In the genomic region with DNA sequence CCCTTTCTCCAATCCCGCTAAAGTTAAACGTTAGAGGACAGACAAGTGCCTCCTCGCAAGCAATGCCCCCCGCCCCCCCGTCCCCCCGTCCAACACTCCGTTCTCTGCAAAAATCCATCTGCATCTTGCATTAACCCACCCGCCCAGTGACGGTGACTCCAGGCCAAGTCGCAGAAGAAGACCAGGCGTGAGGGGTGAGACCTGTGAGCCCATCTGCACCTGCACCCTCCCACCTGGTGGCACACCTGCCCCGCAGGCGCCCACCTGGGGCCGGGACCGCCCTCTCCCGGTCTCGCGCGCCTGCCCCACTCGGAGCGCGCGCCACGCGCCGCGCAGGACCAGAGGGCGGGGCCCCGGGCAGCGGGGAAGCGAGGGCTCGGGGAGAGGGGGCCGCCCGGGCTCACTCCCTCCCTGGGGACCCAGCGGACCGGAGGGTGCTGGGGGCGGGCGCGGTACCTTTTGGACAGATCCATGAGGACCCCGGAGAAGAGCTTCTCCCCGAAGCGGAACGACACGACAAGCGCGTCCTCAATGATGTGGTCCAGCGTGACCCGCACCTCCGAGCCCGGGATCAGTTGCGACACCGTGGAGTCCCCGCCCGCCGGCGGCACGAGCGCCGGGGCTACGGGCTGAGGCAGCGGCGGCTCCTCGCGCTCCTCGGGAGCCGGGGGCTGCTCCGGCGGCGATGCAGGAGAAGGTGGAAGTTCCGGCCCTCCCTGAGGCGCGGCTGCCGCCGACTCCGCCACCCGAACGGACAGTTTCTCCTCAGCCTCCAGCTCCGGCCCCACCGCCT, we compare ENCODE assay signal across 8 cellular contexts. TPM values are rescaled to one million over a fixed set of nuclear protein-coding genes. Genes with fewer than 3 reads are reported as not detected.
DNase-seq lines count a peak whose midpoint lies in the region; ATAC-seq and TF ChIP-seq lines count a peak whose summit lies in the region.

No MANE protein-coding gene starts in this region.

- intact Hi-C loops in HCT116 (cut with micrococcal nuclease), result loop anchor here (1.0 kb wide), 1 partner anchor 47 kb away; no protein-coding TSS in a partner anchor

- H3K4me1 Mint-ChIP-seq in activated CD4-positive, alpha-beta memory T cell treated with anti-CD3 and anti-CD28 coated beads, Interleukin-2, amount 10 ng/mL, durations not matched to agents 7 days and 5 days, result peaks cover 22% of the 10 kb centered on the region
- H3K4me1 Mint-ChIP-seq in effector memory CD8-positive, alpha-beta T cell (ENCODE audit: low read depth in 2 of 2), result peaks cover 7 to 10% of the 10 kb centered on the region in 2 donors

- H2AFZ ChIP-seq in HCT116 (ENCODE audit: low read depth, low read length, poor library complexity, severe bottlenecking), result no peak overlapping the region

- H3K4me3 ChIP-seq in HCT116 (replicated peaks in 1 of 2; ENCODE audit: low read depth in 1 of 2, low read length in 2 of 2), result peak overlapping the region; percentile 70 to 88
- peak overlapping the region; percentile 81 for H3K4me3 ChIP-seq in NB4 (ENCODE audit: low read depth, low read length)

- H3K9ac ChIP-seq in HCT116 (ENCODE audit: low read length), result peak overlapping the region; percentile 93

- H3K9me3 Mint-ChIP-seq in activated CD4-positive, alpha-beta memory T cell treated with anti-CD3 and anti-CD28 coated beads, Interleukin-2, amount 10 ng/mL, durations not matched to agents 7 days and 5 days, result no peaks in the 10 kb centered on the region
- H3K9me3 Mint-ChIP-seq in effector memory CD8-positive, alpha-beta T cell, result no peaks in the 10 kb centered on the region

- peak overlapping the region; percentile 60 for H3K27ac Mint-ChIP-seq in activated CD4-positive, alpha-beta memory T cell treated with anti-CD3 and anti-CD28 coated beads, Interleukin-2, amount 10 ng/mL, durations not matched to agents 7 days and 5 days
- H3K27ac Mint-ChIP-seq in effector memory CD8-positive, alpha-beta T cell, result peak overlapping the region; percentile 86 to 94

- POLR2A ChIA-PET in HCT116 (lab: Charles Lee), result interaction anchor here (0.9 kb wide), 1 partner anchor 19 kb away, joined by 3 read pairs; no protein-coding TSS in a partner anchor
- POLR2A ChIA-PET in activated CD4-positive, alpha-beta memory T cell treated with anti-CD3 and anti-CD28 coated beads, Interleukin-2, amount 10 ng/mL, durations not matched to agents 7 days and 5 days (lab: Charles Lee), result interaction anchor here (0.6 to 1.6 kb wide), 4 partner anchors 74 to 911 kb away, joined by 3 to 9 read pairs (median 5); a partner anchor contains a TSS

- H3K27me3 ChIP-seq in HCT116 (ENCODE audit: insufficient read depth, low read length), result no peaks in the 10 kb centered on the region

- H3K27me3 Mint-ChIP-seq in activated CD4-positive, alpha-beta memory T cell treated with anti-CD3 and anti-CD28 coated beads, Interleukin-2, amount 10 ng/mL, durations not matched to agents 7 days and 5 days, result peaks cover 8% of the 10 kb centered on the region
- H3K27me3 Mint-ChIP-seq in effector memory CD8-positive, alpha-beta T cell, result peaks cover 11 to 12% of the 10 kb centered on the region in 2 donors

- H4K20me1 ChIP-seq in HCT116 (ENCODE audit: insufficient read depth), result no peaks in the 10 kb centered on the region

- H3K79me2 ChIP-seq in HCT116 (ENCODE audit: insufficient read depth, low read length), result peaks cover 13% of the 10 kb centered on the region

- H3K4me3 Mint-ChIP-seq in activated CD4-positive, alpha-beta memory T cell treated with anti-CD3 and anti-CD28 coated beads, Interleukin-2, amount 10 ng/mL, durations not matched to agents 7 days and 5 days, result peak overlapping the region; percentile 75
- peak overlapping the region; percentile 71 to 91 for H3K4me3 Mint-ChIP-seq in effector memory CD8-positive, alpha-beta T cell

- H3K4me1 ChIP-seq in HCT116 (ENCODE audit: control insufficient read depth in 1 of 2, insufficient read depth in 2 of 2, low read length in 2 of 2), result peaks cover 4 to 7% of the 10 kb centered on the region in 2 experiments; a peak in 2 of 4 replicates

- RAD21 ChIA-PET in HCT116 (lab: Charles Lee; ENCODE audit: low non-redundant PET in 1 of 2, low total read pairs in 2 of 2, uncharacterized antibody in 2 of 2, unreplicated experiment in 2 of 2), result interaction anchor here in 1 of 2 experiments (0.5 kb wide), 1 partner anchor 70 kb away, joined by 3 read pairs; no protein-coding TSS in a partner anchor

- no peaks in the 10 kb centered on the region for H3K9me3 ChIP-seq in HCT116 (ENCODE audit: control insufficient read depth in 1 of 2, insufficient read depth in 1 of 2, low read depth in 1 of 2, low read length in 2 of 2)

- TF ChIP-seq RAD21 in HCT116 (IDR thresholded peaks at IDR 0.05; ENCODE audit: low read depth), result no peak

- peak; percentile 4 for ATAC-seq in HCT116
- peak; percentile 25 for ATAC-seq in effector memory CD8-positive, alpha-beta T cell (replicated peaks)

- peak; percentile 67 for DNase-seq in GM13976 (ENCODE audit: low spot score)
- DNase-seq in HCT116 (ENCODE audit: low read depth, low spot score), result no peak
- DNase-seq in NB4 (ENCODE audit: low read depth), result peak; percentile 64
- peak; percentile 51 for DNase-seq in activated CD4-positive, alpha-beta memory T cell treated with anti-CD3 and anti-CD28 coated beads, Interleukin-2, amount 10 ng/mL, durations not matched to agents 7 days and 5 days
- DNase-seq in effector memory CD8-positive, alpha-beta T cell, result peak; percentile 34 to 48 (median 38)
- peak; percentile 54 for DNase-seq in midbrain (lab: John Stamatoyannopoulos, UW)
- peak; percentile 5 to 15 for DNase-seq in stimulated activated CD8-positive, alpha-beta memory T cell treated with anti-CD3 and anti-CD28 coated beads, Interleukin-4, amount 100 ng/mL, for 1 hour (ENCODE audit: low read depth in 2 of 2, low spot score in 1 of 2)
- DNase-seq in NCI-H524 treated with DMSO at 0.1 percent for 48 hours (lab: John Stamatoyannopoulos, UW), result no peak

- BruUV-seq in HCT116 (replicated peaks; lab: Mats Ljungman, UMichigan), result no TSS peak

- TF ChIP-seq POLR2A in HCT116 (IDR thresholded peaks at IDR 0.05; ENCODE audit: borderline replicate concordance, extremely low read depth, insufficient read depth, insufficient read length), result no peak
- TF ChIP-seq POLR2A in NB4 (IDR thresholded peaks at IDR 0.05; ENCODE audit: extremely low read depth, insufficient read length), result no peak

- peak overlapping the region; percentile 79 for H3K27ac ChIP-seq in HCT116 (ENCODE audit: low read depth, low read length)

- in situ Hi-C loops in GM13976 (cut with MboI; ENCODE audit: low sequenced_read_pairs, unreplicated experiment), result no loop called here

- peaks cover 23% of the 10 kb centered on the region for H3K36me3 Mint-ChIP-seq in activated CD4-positive, alpha-beta memory T cell treated with anti-CD3 and anti-CD28 coated beads, Interleukin-2, amount 10 ng/mL, durations not matched to agents 7 days and 5 days (ENCODE audit: low read depth)
- H3K36me3 Mint-ChIP-seq in effector memory CD8-positive, alpha-beta T cell (ENCODE audit: insufficient read depth), result peaks cover 34% of the 10 kb centered on the region

- no peaks in the 10 kb centered on the region for H3K9me2 ChIP-seq in HCT116 (ENCODE audit: insufficient read depth)

- H3K4me2 ChIP-seq in HCT116 (ENCODE audit: low read length), result peak overlapping the region; percentile 84

- H3K36me3 ChIP-seq in HCT116 (ENCODE audit: control insufficient read depth in 1 of 2, insufficient read depth in 2 of 2, low read length in 2 of 2), result peaks cover 0 to 3% of the 10 kb centered on the region in 2 experiments; a peak in 1 of 4 replicates

- CTCF ChIA-PET in HCT116 (lab: Charles Lee), result interaction anchor here (0.7 kb wide), 1 partner anchor 97 kb away, joined by 3 read pairs; no protein-coding TSS in a partner anchor
- CTCF ChIA-PET in activated CD4-positive, alpha-beta memory T cell treated with anti-CD3 and anti-CD28 coated beads, Interleukin-2, amount 10 ng/mL, durations not matched to agents 7 days and 5 days (lab: Charles Lee), result interaction anchor here (1.0 kb wide), 1 partner anchor 10 kb away, joined by 3 read pairs; no protein-coding TSS in a partner anchor

- no peak for TF ChIP-seq CTCF in GM13976 (IDR thresholded peaks at IDR 0.05; ENCODE audit: borderline replicate concordance, control extremely low read depth, extremely low read depth, insufficient read depth, missing control alignments)
- TF ChIP-seq CTCF in HCT116 (IDR thresholded peaks at IDR 0.05 in 2 of 3, conservative IDR thresholded peaks at IDR 0.05 in 1 of 3; ENCODE audit: borderline replicate concordance in 1 of 3, insufficient read depth in 1 of 3, low read depth in 2 of 3, low read length in 2 of 3), result no peak
- TF ChIP-seq CTCF in NB4 (IDR thresholded peaks at IDR 0.05; ENCODE audit: low read depth, low read length), result no peak

TF ChIP-seq in HCT116, 20 proteins besides CTCF, POLR2A, EP300 and RAD21:
- TF ChIP-seq YY1 (IDR thresholded peaks at IDR 0.05; ENCODE audit: extremely low read depth, insufficient replicate concordance, low read depth, low read length), result no peak
- TF ChIP-seq EZH2 (IDR thresholded peaks at IDR 0.05), result no peak
- TF ChIP-seq CEBPB (IDR thresholded peaks at IDR 0.05; ENCODE audit: low read depth), result no peak
- TF ChIP-seq EGR1 (IDR thresholded peaks at IDR 0.05; ENCODE audit: low read depth), result no peak
- TF ChIP-seq SRF (IDR thresholded peaks at IDR 0.05; ENCODE audit: low read depth), result no peak
- TF ChIP-seq ZFX (IDR thresholded peaks at IDR 0.05), result no peak
- TF ChIP-seq SIN3A (IDR thresholded peaks at IDR 0.05; ENCODE audit: low read depth), result peak; percentile 71; the same call in 1 of the 2 replicates
- TF ChIP-seq JUND (IDR thresholded peaks at IDR 0.05), result no peak
TF ChIP-seq in HCT116: peak in this region for 1.

RNA-seq across cellular contexts. Expression of a gene that starts 0.7 kb away (rescaled TPM):
- total RNA-seq in HCT116 (2021; ENCODE audit: unreplicated experiment), result 14.7 TPM
- polyA plus RNA-seq in HCT116 (2012), result 5.3 TPM in 2 replicates
- 10 to 100 TPM; 21.9 to 24.6 TPM for total RNA-seq in activated CD4-positive, alpha-beta memory T cell treated with anti-CD3 and anti-CD28 coated beads, Interleukin-2, amount 10 ng/mL, durations not matched to agents 7 days and 5 days

Comparison
In these comparisons a context has a peak if more than half of its experiments do, and no peak if none do; other contexts are left out.
1. DNase-seq: peak in GM13976 (single experiment), NB4 (single experiment), activated CD4-positive, alpha-beta memory T cell treated with anti-CD3 and anti-CD28 coated beads, Interleukin-2, amount 10 ng/mL, durations not matched to agents 7 days and 5 days (single experiment), effector memory CD8-positive, alpha-beta T cell (3 of 3), midbrain (single experiment) and stimulated activated CD8-positive, alpha-beta memory T cell treated with anti-CD3 and anti-CD28 coated beads, Interleukin-4, amount 100 ng/mL, for 1 hour (2 of 2); none in HCT116 (single experiment) and NCI-H524 treated with DMSO at 0.1 percent for 48 hours (single experiment).